8 cellular contexts compared by ENCODE assay signal in genomic region chr7:76108540-76109233, GRCh38.
DNase-seq lines count a peak whose midpoint lies in the region; ATAC-seq, FAIRE-seq and TF ChIP-seq lines count a peak whose summit lies in the region.

No MANE protein-coding gene starts in this region.

- TF ChIP-seq CTCF in K562 (IDR thresholded peaks at IDR 0.05 in 2 of 3, conservative IDR thresholded peaks at IDR 0.05 in 1 of 3; ENCODE audit: insufficient read depth in 2 of 3, low read depth in 1 of 3, low read length in 3 of 3) (no peak), right lobe of liver (IDR thresholded peaks at IDR 0.05) (no peak)

- H3K9ac ChIP-seq in BLaER1 (peak overlapping the region; percentile 85), K562 (ENCODE audit: insufficient read depth in 1 of 2, low read depth in 2 of 2, low read length in 2 of 2) (no peak overlapping the region; a peak in 1 of 4 replicates)

- H3K4me3 ChIP-seq in BLaER1 = peak overlapping the region; percentile 71
- H3K4me3 ChIP-seq in K562 = no peak overlapping the region
- peak overlapping the region in 2 of 3 donors; percentile 17 to 35 for H3K4me3 ChIP-seq in right lobe of liver

- WGBS in K562 (ENCODE audit: insufficient coverage, low coverage, missing lambda C conversion rate) = 29% methylated on average over 11 of the region's 11 CpGs
- WGBS in right lobe of liver (ENCODE audit: insufficient coverage, low coverage, low lambda C conversion rate, missing lambda C conversion rate) = 23% methylated on average over 11 of the region's 11 CpGs

- no peaks in the 10 kb centered on the region for H3K9me3 ChIP-seq in BLaER1
- H3K9me3 ChIP-seq in K562 (replicated peaks; ENCODE audit: control insufficient read depth, insufficient read depth, low read depth, low read length) = no peaks in the 10 kb centered on the region
- H3K9me3 ChIP-seq in right lobe of liver = no peaks in the 10 kb centered on the region

- H3K36me3 ChIP-seq in BLaER1 (no peaks in the 10 kb centered on the region), K562 (ENCODE audit: control insufficient read depth, insufficient read depth, low read length) (no peaks in the 10 kb centered on the region), right lobe of liver (peaks cover 0 to 5% (median 1%) of the 10 kb centered on the region in 4 donors)

- TF ChIP-seq RAD21 in K562 (CRISPR knock-in tag; conservative IDR thresholded peaks at IDR 0.05 in 1 of 2, IDR thresholded peaks at IDR 0.05 in 1 of 2) = no peak

- CTCF ChIA-PET in K562 (lab: Yijun Ruan, JAX; ENCODE audit: low intra/inter-chr PET ratio) = no interaction called here

- ATAC-seq in K562 (peak; percentile 65), right lobe of liver (peak; percentile 89 to 99 (median 96)), HG02970 (IDR thresholded peaks at IDR 0.05; ENCODE audit: low FRiP score, unreplicated experiment) (no peak), HG03280 (IDR thresholded peaks at IDR 0.05; ENCODE audit: unreplicated experiment) (no peak)

- H3K79me2 ChIP-seq in K562 (ENCODE audit: control insufficient read depth, insufficient read depth, low read length) = no peaks in the 10 kb centered on the region

- POLR2A ChIA-PET in K562 (lab: Yijun Ruan, JAX) = no interaction called here

- no peaks in the 10 kb centered on the region for H3K9me1 ChIP-seq in K562 (ENCODE audit: control insufficient read depth, insufficient read depth, low read length)

- H3K4me2 ChIP-seq in BLaER1 = peak overlapping the region; percentile 96
- H3K4me2 ChIP-seq in K562 (ENCODE audit: insufficient read depth, low read length) = no peak overlapping the region

- H3K27me3 ChIP-seq in BLaER1 (no peaks in the 10 kb centered on the region), K562 (ENCODE audit: control insufficient read depth in 2 of 2, insufficient read depth in 2 of 2, low read length in 2 of 2) (no peaks in the 10 kb centered on the region), right lobe of liver (no peaks in the 10 kb centered on the region)

- DNase-seq in NCI-H1092 (lab: John Stamatoyannopoulos, UW) (peak; percentile 39), K562 (ENCODE audit: extremely low read depth in 1 of 4, low spot score in 3 of 4) (peak in 1 of 4 experiments; percentile 23), right lobe of liver (peak; percentile 72 to 89 (median 83)), HTR-8/SVneo (ENCODE audit: insufficient read length, low spot score) (no peak), NCI-H1930 (lab: John Stamatoyannopoulos, UW) (no peak)

- TF ChIP-seq EP300 in K562 (IDR thresholded peaks at IDR 0.05; ENCODE audit: low read length) = no peak

- in situ Hi-C loops in K562 (cut with MboI) = no loop called here

- H4K20me1 ChIP-seq in BLaER1 = no peaks in the 10 kb centered on the region; the same call in 1 of the 2 replicates
- H4K20me1 ChIP-seq in K562 (replicated peaks; ENCODE audit: control insufficient read depth, insufficient read depth, low read length) = no peaks in the 10 kb centered on the region

- H2AFZ ChIP-seq in K562 (ENCODE audit: low read depth, low read length) = peak overlapping the region; percentile 40; the same call in 1 of the 2 replicates

- no TSS peak for BruUV-seq in K562 (replicated peaks; lab: Mats Ljungman, UMichigan)

- intact Hi-C loops in K562 (cut with micrococcal nuclease) (no loop called here), right lobe of liver (cut with DNase I) (no loop called here)

- H3K4me1 ChIP-seq in BLaER1 (peaks cover 90% of the 10 kb centered on the region), K562 (replicated peaks in 1 of 2; ENCODE audit: control insufficient read depth in 2 of 2, insufficient read depth in 2 of 2, low read length in 2 of 2) (peaks cover 0 to 2% of the 10 kb centered on the region in 2 experiments; a peak in 2 of 5 replicates), right lobe of liver (peaks cover 0 to 20% (median 8%) of the 10 kb centered on the region in 4 donors)

- no peak for TF ChIP-seq POLR2A in K562 (conservative IDR thresholded peaks at IDR 0.05)
- TF ChIP-seq POLR2A in right lobe of liver (IDR thresholded peaks at IDR 0.05) = no peak

- peak overlapping the region; percentile 82 for H3K27ac ChIP-seq in BLaER1
- H3K27ac ChIP-seq in K562 (ENCODE audit: extremely low read depth, low read depth, low read length) = no peak overlapping the region
- H3K27ac ChIP-seq in right lobe of liver = peak overlapping the region; percentile 72 to 74 (median 74)

- FAIRE-seq in K562 (lab: Jason Lieb, UNC) (no peak), HTR-8/SVneo (lab: Jason Lieb, UNC) (no peak)

TF ChIP-seq in K562, 482 proteins besides CTCF, POLR2A, EP300 and RAD21 (continues in another document):
- TF ChIP-seq LARP7 (IDR thresholded peaks at IDR 0.05) (no peak), CTBP1 (IDR thresholded peaks at IDR 0.05; ENCODE audit: borderline replicate concordance) (0 out of 2 replicates have a peak, but pooled peaks have one; percentile 60), POLR3G (IDR thresholded peaks at IDR 0.05; ENCODE audit: extremely low read depth, insufficient read length, insufficient replicate concordance) (no peak), FOSL1 (tag; conservative IDR thresholded peaks at IDR 0.05) (peak; percentile 88), IRF1 (CRISPR knock-in tag; IDR thresholded peaks at IDR 0.05; ENCODE audit: borderline replicate concordance) (no peak), MEIS2 (IDR thresholded peaks at IDR 0.05; ENCODE audit: partially characterized antibody) (peak; percentile 34), JUN (IDR thresholded peaks at IDR 0.05; ENCODE audit: borderline replicate concordance, low read depth, low read length) (peak; percentile 80), JUN (CRISPR knock-in tag; IDR thresholded peaks at IDR 0.05; ENCODE audit: borderline replicate concordance) (no peak), SMARCA4 (IDR thresholded peaks at IDR 0.05) (peak; percentile 55; the same call in 1 of the 2 replicates), SMARCE1 (IDR thresholded peaks at IDR 0.05) (peak; percentile 77; the same call in 1 of the 2 replicates), ZNF77 (CRISPR knock-in tag; IDR thresholded peaks at IDR 0.05) (no peak), MECOM (CRISPR knock-in tag; IDR thresholded peaks at IDR 0.05) (peak; percentile 37; the same call in 1 of the 2 replicates), ZNF395 (CRISPR knock-in tag; IDR thresholded peaks at IDR 0.05) (0 out of 2 replicates have a peak, but pooled peaks have one; percentile 26), DACH1 (IDR thresholded peaks at IDR 0.05; ENCODE audit: partially characterized antibody) (no peak), DPF2 (IDR thresholded peaks at IDR 0.05) (0 out of 2 replicates have a peak, but pooled peaks have one; percentile 28), CCNT2 (IDR thresholded peaks at IDR 0.05; ENCODE audit: borderline replicate concordance, extremely low read depth, insufficient read length, low read depth, low read length) (no peak), JUND (IDR thresholded peaks at IDR 0.05; ENCODE audit: borderline replicate concordance, low read depth, low read length) (peak; percentile 85), JUND (tag; IDR thresholded peaks at IDR 0.05; ENCODE audit: borderline replicate concordance, low read depth, low read length) (peak; percentile 89; the same call in 2 of the 3 replicates), FOXA3 (CRISPR knock-in tag; conservative IDR thresholded peaks at IDR 0.05 in 1 of 2, IDR thresholded peaks at IDR 0.05 in 1 of 2) (peak; percentile 88 to 95), NFIC (IDR thresholded peaks at IDR 0.05) (no peak), TAF1 (IDR thresholded peaks at IDR 0.05; ENCODE audit: control insufficient read depth, extremely low read depth, insufficient read depth, low read length, severe bottlenecking) (no peak), ELF2 (CRISPR knock-in tag; IDR thresholded peaks at IDR 0.05) (no peak), MAFK (IDR thresholded peaks at IDR 0.05; ENCODE audit: low read length) (0 out of 2 replicates have a peak, but pooled peaks have one; percentile 3), ATF3 (IDR thresholded peaks at IDR 0.05) (peak; percentile 85), ATF3 (CRISPR knock-in tag; conservative IDR thresholded peaks at IDR 0.05) (no peak), ETV1 (tag; conservative IDR thresholded peaks at IDR 0.05; ENCODE audit: low read depth) (no peak), XRCC3 (IDR thresholded peaks at IDR 0.05) (no peak), KDM5B (IDR thresholded peaks at IDR 0.05; ENCODE audit: insufficient replicate concordance, low read depth, low read length) (no peak), ARID1B (IDR thresholded peaks at IDR 0.05) (peak; percentile 51; the same call in 1 of the 2 replicates)

Comparison
In these comparisons a context has a peak if more than half of its experiments do, and no peak if none do; other contexts are left out.
1. DNase-seq: peak in NCI-H1092 (single experiment) and right lobe of liver (3 of 3); none in HTR-8/SVneo (single experiment) and NCI-H1930 (0 of 2).
2. ATAC-seq: peak in K562 (single experiment) and right lobe of liver (4 of 4); none in HG02970 (single experiment) and HG03280 (single experiment).